In genomic region chr12:130973906-130974305, GRCh38 we compare ENCODE assay signal across 16 cellular contexts. TPM values are rescaled to one million over a fixed set of nuclear protein-coding genes. Genes with fewer than 3 reads are reported as not detected.
"Had no signal": no experiment of that assay in that cellular context is flagged by ENCODE, and none has a peak within 500 bp of the region (broad histone marks: within the 10 kb centered on the region; RNA-seq: fewer than 3 reads in every experiment).

No MANE protein-coding gene starts in this region.

- H3K36me3 ChIP-seq: colonic mucosa had no signal

- H3K4me3 ChIP-seq: colonic mucosa, mucosa of descending colon, tibial artery, upper lobe of left lung, vagina had no signal

- H3K4me1 ChIP-seq: colonic mucosa, tibial artery, upper lobe of left lung had no signal

- ATAC-seq: mucosa of descending colon; naive thymus-derived CD8-positive, alpha-beta T cell; stimulated activated memory B cell treated with anti-CD40 and anti-IgM and Interleukin-4, amounts not matched to agents 10 μg/mL and 1 μg/mL and 100 μg/mL, for 72 hours had no signal

- H3K27ac ChIP-seq: colonic mucosa, tibial artery, upper lobe of left lung had no signal

- H3K9me3 ChIP-seq: colonic mucosa, mucosa of descending colon, tibial artery, upper lobe of left lung, vagina had no signal

- H3K27me3 ChIP-seq: colonic mucosa, tibial artery, upper lobe of left lung, vagina had no signal

- DNase-seq: colonic mucosa; effector CD4-positive, alpha-beta T cell; mammary epithelial cell; mucosa of descending colon; naive thymus-derived CD8-positive, alpha-beta T cell; posterior cingulate gyrus; stimulated activated CD4-positive, alpha-beta T cell treated with anti-CD3 and anti-CD28 coated beads, Interleukin-15, amount 100 ng/mL, for 24 hours; stimulated activated CD4-positive, alpha-beta T cell treated with anti-CD3 and anti-CD28 coated beads, Interleukin-1b, Interleukin-23, amount 100 ng/mL, for 48 hours; stimulated activated CD4-positive, alpha-beta T cell treated with anti-CD3 and anti-CD28 coated beads, Interleukin-4, amount 100 ng/mL, for 24 hours; tibial artery had no signal

RNA-seq across cellular contexts. Expression of gene ADGRD1, which starts 20.2 kb away (rescaled TPM):
- total RNA-seq: glomerular endothelial cell, mammary epithelial cell, pulmonary artery endothelial cell had no signal
- polyA plus RNA-seq: keratinocyte, mammary epithelial cell had no signal
